Comparison of ENCODE assay signal across 28 cellular contexts in genomic region chr1:9544926-9545325, GRCh38.
"Had no signal": no experiment of that assay in that cellular context is flagged by ENCODE, and none has a peak within 500 bp of the region (broad histone marks: within the 10 kb centered on the region; RNA-seq: fewer than 3 reads in every experiment).

No MANE protein-coding gene starts in this region.

- H2AFZ ChIP-seq: parathyroid adenoma had no signal

- H3K9me3 Mint-ChIP-seq: activated CD4-positive, alpha-beta memory T cell treated with anti-CD3 and anti-CD28 coated beads for 36 hours; activated CD4-positive, alpha-beta T cell treated with anti-CD3 and anti-CD28 coated beads, Interleukin-2, amount 10 ng/mL, durations not matched to agents 24 days and 14 days; activated naive CD8-positive, alpha-beta T cell treated with anti-CD3 and anti-CD28 coated beads for 36 hours; activated T-cell treated with anti-CD3 and anti-CD28 coated beads, Interleukin-2, amount 50 U/mL, for 4 hours; effector memory CD8-positive, alpha-beta T cell; immature natural killer cell; naive B cell had no signal

- H3K9ac ChIP-seq: parathyroid adenoma had no signal

- H3K9me3 ChIP-seq: adrenal gland, heart left ventricle, right atrium auricular region, spleen, tibial nerve had no signal

- ATAC-seq: activated T-cell treated with anti-CD3 and anti-CD28 coated beads, Interleukin-2, amount 50 U/mL, for 4 hours; effector memory CD8-positive, alpha-beta T cell; heart left ventricle; left colon had no signal

- H3K27ac Mint-ChIP-seq: activated CD4-positive, alpha-beta memory T cell treated with anti-CD3 and anti-CD28 coated beads for 36 hours; activated CD4-positive, alpha-beta T cell treated with anti-CD3 and anti-CD28 coated beads, Interleukin-2, amount 10 ng/mL, durations not matched to agents 24 days and 14 days; activated naive CD8-positive, alpha-beta T cell treated with anti-CD3 and anti-CD28 coated beads for 36 hours; effector memory CD8-positive, alpha-beta T cell; immature natural killer cell had no signal

- H3K4me3 ChIP-seq: adrenal gland, heart left ventricle, right atrium auricular region, spleen, tibial nerve had no signal

- H3K36me3 Mint-ChIP-seq: naive B cell had no signal

- H3K27me3 ChIP-seq: adrenal gland, brain microvascular endothelial cell, heart left ventricle, right atrium auricular region, spleen, tibial nerve had no signal

- FAIRE-seq: astrocyte, kidney, TTC549 had no signal

- H3K36me3 ChIP-seq: adrenal gland, brain microvascular endothelial cell, heart left ventricle, right atrium auricular region, spleen, tibial nerve, WERI-Rb-1 had no signal

- H3K27ac ChIP-seq: adrenal gland, brain microvascular endothelial cell, heart left ventricle, parathyroid adenoma, spleen, tibial nerve, WERI-Rb-1 had no signal

- H3K4me3 Mint-ChIP-seq: activated CD4-positive, alpha-beta memory T cell treated with anti-CD3 and anti-CD28 coated beads for 36 hours; activated CD4-positive, alpha-beta T cell treated with anti-CD3 and anti-CD28 coated beads, Interleukin-2, amount 10 ng/mL, durations not matched to agents 24 days and 14 days; activated naive CD8-positive, alpha-beta T cell treated with anti-CD3 and anti-CD28 coated beads for 36 hours; activated T-cell treated with anti-CD3 and anti-CD28 coated beads, Interleukin-2, amount 50 U/mL, for 4 hours; effector memory CD8-positive, alpha-beta T cell; immature natural killer cell had no signal

- DNase-seq: activated CD4-positive, alpha-beta memory T cell treated with anti-CD3 and anti-CD28 coated beads for 36 hours; activated CD4-positive, alpha-beta T cell treated with anti-CD3 and anti-CD28 coated beads, Interleukin-2, amount 10 ng/mL, durations not matched to agents 24 days and 14 days; activated CD4-positive, CD25-positive, alpha-beta regulatory T cell treated with anti-CD3 and anti-CD28 coated beads, Interleukin-2, amount 50 U/mL, for 72 hours; activated CD8-positive, alpha-beta memory T cell treated with anti-CD3 and anti-CD28 coated beads, Interleukin-2, amount 50 U/mL, for 48 hours; activated naive CD4-positive, alpha-beta T cell; activated naive CD8-positive, alpha-beta T cell treated with anti-CD3 and anti-CD28 coated beads for 36 hours; activated T-cell treated with anti-CD3 and anti-CD28 coated beads, Interleukin-2, amount 50 U/mL, for 4 hours; adrenal gland; brain microvascular endothelial cell; cortex of kidney; effector memory CD8-positive, alpha-beta T cell; erythroblast; heart left ventricle; hypothalamus; immature natural killer cell; kidney; left colon; mammary epithelial cell; naive B cell; nucleus accumbens; stimulated activated naive CD4-positive, alpha-beta T cell treated with Interleukin-2 at 50 U/mL for 16 hours; WERI-Rb-1 had no signal
